ENCODE assay signal across 23 cellular contexts in the genomic region with DNA sequence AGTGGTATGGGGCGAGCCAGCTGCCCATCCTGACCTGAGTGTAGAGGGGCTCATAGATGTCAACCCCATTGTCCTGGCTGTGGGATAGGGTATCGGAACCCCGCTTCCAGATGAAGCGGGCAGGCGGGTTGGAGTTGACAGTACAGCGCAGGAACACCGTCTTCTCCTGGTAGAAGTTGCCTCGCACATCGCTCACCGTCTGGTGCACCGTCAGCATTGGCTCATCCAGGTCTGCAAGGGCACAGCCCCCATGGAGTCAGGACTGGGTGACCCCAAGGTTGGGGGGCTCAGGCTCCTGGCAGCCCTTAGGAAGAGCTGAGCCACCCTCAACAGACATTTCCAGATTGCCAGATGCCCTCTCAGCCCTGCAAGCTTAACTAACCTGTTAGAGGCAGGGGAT. TPM values are rescaled to one million over a fixed set of nuclear protein-coding genes. Genes with fewer than 3 reads are reported as not detected.
DNase-seq lines count a peak whose midpoint lies in the region; ATAC-seq, FAIRE-seq and TF ChIP-seq lines count a peak whose summit lies in the region.
"Had no signal": no experiment of that assay in that cellular context is flagged by ENCODE, and none has a peak within 500 bp of the region (broad histone marks: within the 10 kb centered on the region; RNA-seq: fewer than 3 reads in every experiment).

No MANE protein-coding gene starts in this region.

- CTCF ChIA-PET in activated CD8-positive, alpha-beta T cell treated with anti-CD3 and anti-CD28 coated beads, Interleukin-2, amount 10 ng/mL, durations not matched to agents 7 days and 5 days (lab: Charles Lee) = no interaction called here
- CTCF ChIA-PET in activated CD8-positive, alpha-beta T cell treated with anti-CD3 and anti-CD28 coated beads for 36 hours (lab: Charles Lee) = no interaction called here

- H3K36me3 Mint-ChIP-seq in activated CD8-positive, alpha-beta T cell treated with anti-CD3 and anti-CD28 coated beads, Interleukin-2, amount 10 ng/mL, durations not matched to agents 7 days and 5 days (ENCODE audit: low read depth) = peaks cover 9% of the 10 kb centered on the region
- peaks cover 3% of the 10 kb centered on the region for H3K36me3 Mint-ChIP-seq in activated CD8-positive, alpha-beta T cell treated with anti-CD3 and anti-CD28 coated beads for 36 hours (ENCODE audit: low read depth)
- H3K36me3 Mint-ChIP-seq in neural crest cell (ENCODE audit: low read depth) = peaks cover 14% of the 10 kb centered on the region
- H3K36me3 Mint-ChIP-seq: CD14-positive monocyte had no signal

- peak overlapping the region; percentile 28 for H3K27ac Mint-ChIP-seq in activated CD8-positive, alpha-beta T cell treated with anti-CD3 and anti-CD28 coated beads, Interleukin-2, amount 10 ng/mL, durations not matched to agents 7 days and 5 days
- H3K27ac Mint-ChIP-seq in activated CD8-positive, alpha-beta T cell treated with anti-CD3 and anti-CD28 coated beads for 36 hours = no peak overlapping the region
- peak overlapping the region; percentile 83 for H3K27ac Mint-ChIP-seq in neural crest cell (ENCODE audit: unreplicated experiment)
- H3K27ac Mint-ChIP-seq: B cell; CD14-positive monocyte; CD8-positive, alpha-beta memory T cell had no signal

- H3K27me3 Mint-ChIP-seq in activated CD8-positive, alpha-beta T cell treated with anti-CD3 and anti-CD28 coated beads, Interleukin-2, amount 10 ng/mL, durations not matched to agents 7 days and 5 days (ENCODE audit: low read depth) = peaks cover 25% of the 10 kb centered on the region
- no peaks in the 10 kb centered on the region for H3K27me3 Mint-ChIP-seq in activated CD8-positive, alpha-beta T cell treated with anti-CD3 and anti-CD28 coated beads for 36 hours
- peaks cover 6% of the 10 kb centered on the region for H3K27me3 Mint-ChIP-seq in neural crest cell (ENCODE audit: low read depth)
- H3K27me3 Mint-ChIP-seq: CD4-positive, alpha-beta memory T cell; CD4-positive, CD25-positive, alpha-beta regulatory T cell had no signal

- DNase-seq in activated CD8-positive, alpha-beta T cell treated with anti-CD3 and anti-CD28 coated beads, Interleukin-2, amount 10 ng/mL, durations not matched to agents 7 days and 5 days = no peak
- no peak for DNase-seq in activated CD8-positive, alpha-beta T cell treated with anti-CD3 and anti-CD28 coated beads for 36 hours
- DNase-seq in neural crest cell (ENCODE audit: low read depth, low spot score) (no peak), posterior vena cava (ENCODE audit: low spot score) (peak; percentile 68), urothelium cell line (ENCODE audit: low spot score) (no peak), C1 segment of cervical spinal cord (lab: John Stamatoyannopoulos, UW) (no peak), NCI-H1436 treated with DMSO at 0.1 percent for 48 hours (lab: John Stamatoyannopoulos, UW) (no peak)
- DNase-seq in activated CD4-positive, alpha-beta T cell treated with anti-CD3 and anti-CD28 coated beads, Interleukin-2, amount 50 U/mL, for 4 hours = no peak
- DNase-seq: AML-193; Calu3; CD4-positive, alpha-beta memory T cell; CD4-positive, CD25-positive, alpha-beta regulatory T cell; CD8-positive, alpha-beta memory T cell; COR-L47; DMS79 treated with DMSO at 0.1 percent for 48 hours; GF-D8 had no signal

- no peak for TF ChIP-seq CTCF in activated CD8-positive, alpha-beta T cell treated with anti-CD3 and anti-CD28 coated beads for 36 hours (IDR thresholded peaks at IDR 0.05)
- TF ChIP-seq CTCF in neural crest cell (conservative IDR thresholded peaks at IDR 0.05) = no peak

- FAIRE-seq in urothelium cell line (lab: Jason Lieb, UNC) = peak; percentile 52
- FAIRE-seq: A549, D721Med, G401.6, GM12891, GM19239 had no signal

- H3K9me3 Mint-ChIP-seq in activated CD8-positive, alpha-beta T cell treated with anti-CD3 and anti-CD28 coated beads, Interleukin-2, amount 10 ng/mL, durations not matched to agents 7 days and 5 days (ENCODE audit: insufficient read depth) = peaks cover 8% of the 10 kb centered on the region
- H3K9me3 Mint-ChIP-seq in activated CD8-positive, alpha-beta T cell treated with anti-CD3 and anti-CD28 coated beads for 36 hours = peaks cover 8% of the 10 kb centered on the region
- peaks cover 10% of the 10 kb centered on the region for H3K9me3 Mint-ChIP-seq in neural crest cell

- peaks cover 3% of the 10 kb centered on the region for H3K4me1 Mint-ChIP-seq in activated CD8-positive, alpha-beta T cell treated with anti-CD3 and anti-CD28 coated beads, Interleukin-2, amount 10 ng/mL, durations not matched to agents 7 days and 5 days (ENCODE audit: low read depth)
- no peaks in the 10 kb centered on the region for H3K4me1 Mint-ChIP-seq in activated CD8-positive, alpha-beta T cell treated with anti-CD3 and anti-CD28 coated beads for 36 hours (ENCODE audit: low read depth)
- H3K4me1 Mint-ChIP-seq in neural crest cell = peaks cover 11% of the 10 kb centered on the region
- H3K4me1 Mint-ChIP-seq: B cell, CD14-positive monocyte had no signal

- no peak for ATAC-seq in activated CD8-positive, alpha-beta T cell treated with anti-CD3 and anti-CD28 coated beads, Interleukin-2, amount 10 ng/mL, durations not matched to agents 7 days and 5 days
- no peak for ATAC-seq in activated CD8-positive, alpha-beta T cell treated with anti-CD3 and anti-CD28 coated beads for 36 hours
- ATAC-seq: A549 had no signal

- POLR2A ChIA-PET in activated CD8-positive, alpha-beta T cell treated with anti-CD3 and anti-CD28 coated beads, Interleukin-2, amount 10 ng/mL, durations not matched to agents 7 days and 5 days (lab: Charles Lee) = no interaction called here
- POLR2A ChIA-PET in activated CD8-positive, alpha-beta T cell treated with anti-CD3 and anti-CD28 coated beads for 36 hours (lab: Charles Lee) = no interaction called here

- no peak overlapping the region for H3K4me3 Mint-ChIP-seq in activated CD8-positive, alpha-beta T cell treated with anti-CD3 and anti-CD28 coated beads, Interleukin-2, amount 10 ng/mL, durations not matched to agents 7 days and 5 days
- H3K4me3 Mint-ChIP-seq in activated CD8-positive, alpha-beta T cell treated with anti-CD3 and anti-CD28 coated beads for 36 hours = no peak overlapping the region
- H3K4me3 Mint-ChIP-seq in neural crest cell = no peak overlapping the region
- H3K4me3 Mint-ChIP-seq: B cell; CD14-positive monocyte; CD4-positive, alpha-beta memory T cell; CD4-positive, CD25-positive, alpha-beta regulatory T cell; CD8-positive, alpha-beta memory T cell had no signal

- intact Hi-C loops in activated CD8-positive, alpha-beta T cell treated with anti-CD3 and anti-CD28 coated beads for 36 hours (cut with micrococcal nuclease) = no loop called here
- intact Hi-C loops in posterior vena cava (cut with DNase I) = no loop called here

RNA-seq across cellular contexts. Expression of gene MDGA1, which starts 42.0 kb away (rescaled TPM):
- total RNA-seq in activated CD8-positive, alpha-beta T cell treated with anti-CD3 and anti-CD28 coated beads, Interleukin-2, amount 10 ng/mL, durations not matched to agents 7 days and 5 days = 10 to 100 TPM in 1 of 2 experiments, 1 to 10 TPM in 1; 8.1 to 10.6 TPM
- 1 to 10 TPM; 1.0 to 2.1 TPM for total RNA-seq in activated CD8-positive, alpha-beta T cell treated with anti-CD3 and anti-CD28 coated beads for 36 hours
- total RNA-seq in neural crest cell (17.8 and 21.7 TPM in 2 replicates), posterior vena cava (1 to 10 TPM; 3.5 to 7.6 TPM)
